8 cellular contexts compared by ENCODE assay signal in genomic region chr1:149843302-149844041, GRCh38. TPM values are rescaled to one million over a fixed set of nuclear protein-coding genes. Genes with fewer than 3 reads are reported as not detected.
DNase-seq lines count a peak whose midpoint lies in the region; ATAC-seq lines count a peak whose summit lies in the region.

No MANE protein-coding gene starts in this region.

- no peaks in the 10 kb centered on the region for H3K9me3 Mint-ChIP-seq in activated T-cell treated with anti-CD3 and anti-CD28 coated beads, Interleukin-2, amount 50 U/mL, for 4 hours
- no peaks in the 10 kb centered on the region for H3K9me3 Mint-ChIP-seq in activated naive CD8-positive, alpha-beta T cell treated with anti-CD3 and anti-CD28 coated beads, Interleukin-2, amount 50 U/mL, for 24 hours
- H3K9me3 Mint-ChIP-seq in stimulated activated naive CD8-positive, alpha-beta T cell treated with anti-CD3 and anti-CD28 coated beads, Interleukin-15, amount 100 ng/mL, for 72 hours: no peaks in the 10 kb centered on the region

- no peak for DNase-seq in activated T-cell treated with anti-CD3 and anti-CD28 coated beads, Interleukin-2, amount 50 U/mL, for 4 hours
- DNase-seq in activated T-cell treated with anti-CD3 and anti-CD28 coated beads, Interleukin-2, amount 50 U/mL, for 1 hour: no peak
- no peak for DNase-seq in activated naive CD8-positive, alpha-beta T cell treated with anti-CD3 and anti-CD28 coated beads, Interleukin-2, amount 50 U/mL, for 24 hours
- DNase-seq in inferior parietal cortex (ENCODE audit: extremely low spot score) (peak; percentile 12), NCI-H1105 treated with DMSO at 0.1 percent for 48 hours (lab: John Stamatoyannopoulos, UW) (no peak), cerebellum (ENCODE audit: low spot score) (no peak)
- peak; percentile 14 to 35 for DNase-seq in stimulated activated naive CD8-positive, alpha-beta T cell treated with anti-CD3 and anti-CD28 coated beads, Interleukin-15, amount 100 ng/mL, for 72 hours

- H3K4me3 Mint-ChIP-seq in activated T-cell treated with anti-CD3 and anti-CD28 coated beads, Interleukin-2, amount 50 U/mL, for 4 hours: peak overlapping the region; percentile 85
- H3K4me3 Mint-ChIP-seq in activated naive CD8-positive, alpha-beta T cell treated with anti-CD3 and anti-CD28 coated beads, Interleukin-2, amount 50 U/mL, for 24 hours: peak overlapping the region; percentile 91
- peak overlapping the region; percentile 86 to 95 for H3K4me3 Mint-ChIP-seq in stimulated activated naive CD8-positive, alpha-beta T cell treated with anti-CD3 and anti-CD28 coated beads, Interleukin-15, amount 100 ng/mL, for 72 hours

- H3K27ac Mint-ChIP-seq in activated naive CD8-positive, alpha-beta T cell treated with anti-CD3 and anti-CD28 coated beads, Interleukin-2, amount 50 U/mL, for 24 hours: peak overlapping the region; percentile 87
- peak overlapping the region; percentile 97 to 98 for H3K27ac Mint-ChIP-seq in stimulated activated naive CD8-positive, alpha-beta T cell treated with anti-CD3 and anti-CD28 coated beads, Interleukin-15, amount 100 ng/mL, for 72 hours

- H3K36me3 Mint-ChIP-seq in activated T-cell treated with anti-CD3 and anti-CD28 coated beads, Interleukin-2, amount 50 U/mL, for 4 hours (ENCODE audit: insufficient read depth): peaks cover 11% of the 10 kb centered on the region
- H3K36me3 Mint-ChIP-seq in activated naive CD8-positive, alpha-beta T cell treated with anti-CD3 and anti-CD28 coated beads, Interleukin-2, amount 50 U/mL, for 24 hours (ENCODE audit: low read depth): peaks cover 10% of the 10 kb centered on the region

- no peaks in the 10 kb centered on the region for H3K27me3 Mint-ChIP-seq in activated T-cell treated with anti-CD3 and anti-CD28 coated beads, Interleukin-2, amount 50 U/mL, for 4 hours (ENCODE audit: low read depth)
- H3K27me3 Mint-ChIP-seq in activated naive CD8-positive, alpha-beta T cell treated with anti-CD3 and anti-CD28 coated beads, Interleukin-2, amount 50 U/mL, for 24 hours: no peaks in the 10 kb centered on the region
- H3K27me3 Mint-ChIP-seq in stimulated activated naive CD8-positive, alpha-beta T cell treated with anti-CD3 and anti-CD28 coated beads, Interleukin-15, amount 100 ng/mL, for 72 hours: no peaks in the 10 kb centered on the region

- H3K4me1 Mint-ChIP-seq in activated T-cell treated with anti-CD3 and anti-CD28 coated beads, Interleukin-2, amount 50 U/mL, for 4 hours (ENCODE audit: low read depth): peaks cover 40% of the 10 kb centered on the region
- peaks cover 46% of the 10 kb centered on the region for H3K4me1 Mint-ChIP-seq in activated naive CD8-positive, alpha-beta T cell treated with anti-CD3 and anti-CD28 coated beads, Interleukin-2, amount 50 U/mL, for 24 hours
- peaks cover 39% of the 10 kb centered on the region for H3K4me1 Mint-ChIP-seq in stimulated activated naive CD8-positive, alpha-beta T cell treated with anti-CD3 and anti-CD28 coated beads, Interleukin-15, amount 100 ng/mL, for 72 hours

- ATAC-seq in activated T-cell treated with anti-CD3 and anti-CD28 coated beads, Interleukin-2, amount 50 U/mL, for 4 hours: no peak
- no peak for ATAC-seq in activated naive CD8-positive, alpha-beta T cell treated with anti-CD3 and anti-CD28 coated beads, Interleukin-2, amount 50 U/mL, for 24 hours
- ATAC-seq in stimulated activated naive CD8-positive, alpha-beta T cell treated with anti-CD3 and anti-CD28 coated beads, Interleukin-15, amount 100 ng/mL, for 72 hours: no peak
- ATAC-seq in HG03432 (IDR thresholded peaks at IDR 0.05; ENCODE audit: unreplicated experiment): no peak

RNA-seq across cellular contexts. Expression of gene BOLA1, which starts 55.9 kb away (rescaled TPM):
- 10 to 100 TPM; 15.7 to 18.9 (median 17.9) TPM for total RNA-seq in activated T-cell treated with anti-CD3 and anti-CD28 coated beads, Interleukin-2, amount 50 U/mL, for 4 hours
- 6.5 TPM for total RNA-seq in cerebellum

Comparison
In these comparisons a context has a peak if more than half of its experiments do, and no peak if none do; other contexts are left out.
1. DNase-seq: peak in inferior parietal cortex (single experiment) and stimulated activated naive CD8-positive, alpha-beta T cell treated with anti-CD3 and anti-CD28 coated beads, Interleukin-15, amount 100 ng/mL, for 72 hours (2 of 2); none in activated T-cell treated with anti-CD3 and anti-CD28 coated beads, Interleukin-2, amount 50 U/mL, for 4 hours (single experiment), activated T-cell treated with anti-CD3 and anti-CD28 coated beads, Interleukin-2, amount 50 U/mL, for 1 hour (single experiment), activated naive CD8-positive, alpha-beta T cell treated with anti-CD3 and anti-CD28 coated beads, Interleukin-2, amount 50 U/mL, for 24 hours (single experiment), NCI-H1105 treated with DMSO at 0.1 percent for 48 hours (single experiment) and cerebellum (single experiment).
2. Peak in every context shown above with its lines, with median percentiles within 50 percentile points of each other: H3K4me3 Mint-ChIP-seq.